Comparison of ENCODE assay signal across 15 cellular contexts in the genomic region with DNA sequence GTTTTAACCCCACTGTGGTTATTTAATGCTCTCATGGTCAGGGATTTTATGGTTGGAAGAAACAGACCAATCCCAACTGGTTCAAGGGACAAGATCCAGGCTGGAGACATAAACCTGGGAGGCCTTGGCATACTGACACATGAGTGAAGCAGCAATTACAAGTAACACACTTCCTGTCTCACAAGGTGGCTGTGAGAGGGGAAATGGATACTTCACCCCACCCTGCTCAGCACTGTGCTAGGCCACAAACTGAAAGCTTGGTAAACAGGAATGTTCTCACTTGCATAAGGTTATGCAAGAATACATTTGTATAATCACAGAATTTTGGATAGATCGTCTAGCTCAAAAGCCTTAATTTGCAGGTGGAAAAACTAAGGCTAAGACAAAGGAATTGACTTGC.
DNase-seq lines count a peak whose midpoint lies in the region; ATAC-seq, FAIRE-seq and TF ChIP-seq lines count a peak whose summit lies in the region.
"Had no signal": no experiment of that assay in that cellular context is flagged by ENCODE, and none has a peak within 500 bp of the region (broad histone marks: within the 10 kb centered on the region; RNA-seq: fewer than 3 reads in every experiment).

No MANE protein-coding gene starts in this region.

- no peaks in the 10 kb centered on the region for H4K20me1 ChIP-seq in MM.1S (ENCODE audit: insufficient read depth, low read length)

- POLR2A ChIA-PET in Caco-2 (lab: Charles Lee): no interaction called here
- POLR2A ChIA-PET in naive thymus-derived CD4-positive, alpha-beta T cell (lab: Charles Lee): no interaction called here

- TF ChIP-seq CTCF in Caco-2 (IDR thresholded peaks at IDR 0.05; ENCODE audit: insufficient read depth in 1 of 2, low read depth in 1 of 2, low read length in 1 of 2, severe bottlenecking in 1 of 2, unreplicated experiment in 1 of 2): no peak
- TF ChIP-seq CTCF in MM.1S (IDR thresholded peaks at IDR 0.05; ENCODE audit: low read length): no peak

- peaks cover 31% of the 10 kb centered on the region for H3K4me1 Mint-ChIP-seq in Caco-2 (ENCODE audit: low read depth, unreplicated experiment)
- H3K4me1 Mint-ChIP-seq in effector memory CD8-positive, alpha-beta T cell (ENCODE audit: low read depth in 2 of 2): peaks cover 3 to 11% of the 10 kb centered on the region in 2 donors
- H3K4me1 Mint-ChIP-seq in naive thymus-derived CD4-positive, alpha-beta T cell: peaks cover 0 to 14% (median 3%) of the 10 kb centered on the region in 7 donors

- ATAC-seq in effector memory CD8-positive, alpha-beta T cell (replicated peaks): peak; percentile 31
- peak; percentile 58 for ATAC-seq in naive thymus-derived CD4-positive, alpha-beta T cell
- ATAC-seq: activated naive CD8-positive, alpha-beta T cell treated with anti-CD3 and anti-CD28 coated beads, Interleukin-2, amount 50 U/mL, for 24 hours; HCT116 had no signal

- H3K27ac ChIP-seq in MM.1S (ENCODE audit: low read length): no peak overlapping the region
- no peak overlapping the region for H3K27ac ChIP-seq in naive thymus-derived CD4-positive, alpha-beta T cell (ENCODE audit: low read depth, low read length)

- H3K9me3 ChIP-seq in Caco-2 (no peaks in the 10 kb centered on the region), MM.1S (replicated peaks; ENCODE audit: insufficient read depth, low read length) (no peaks in the 10 kb centered on the region)
- no peaks in the 10 kb centered on the region for H3K9me3 ChIP-seq in naive thymus-derived CD4-positive, alpha-beta T cell (ENCODE audit: control insufficient read depth in 2 of 3, low read length in 3 of 3)

- no peaks in the 10 kb centered on the region for H3K79me2 ChIP-seq in MM.1S (ENCODE audit: low read length)

- no peaks in the 10 kb centered on the region for H3K9me2 ChIP-seq in MM.1S (replicated peaks; ENCODE audit: insufficient read depth, low read length)

- no peak overlapping the region for H3K4me3 ChIP-seq in Caco-2 (ENCODE audit: low read depth, low read length)
- H3K4me3 ChIP-seq in MM.1S (ENCODE audit: low read length): no peak overlapping the region
- no peak overlapping the region for H3K4me3 ChIP-seq in naive thymus-derived CD4-positive, alpha-beta T cell (ENCODE audit: low read length)

- H3K4me1 ChIP-seq in Caco-2: peaks cover 48% of the 10 kb centered on the region
- 0 out of 2 replicates have a peak, but pooled peaks cover 5% of the 10 kb centered on the region for H3K4me1 ChIP-seq in MM.1S (ENCODE audit: low read length)
- H3K4me1 ChIP-seq in naive thymus-derived CD4-positive, alpha-beta T cell (ENCODE audit: control insufficient read depth in 2 of 2, insufficient read depth in 2 of 2, low read length in 2 of 2): no peaks in the 10 kb centered on the region

- H3K27ac Mint-ChIP-seq in Caco-2 (ENCODE audit: unreplicated experiment): peak overlapping the region; percentile 84
- H3K27ac Mint-ChIP-seq in effector memory CD8-positive, alpha-beta T cell: no peak overlapping the region
- peak overlapping the region in 2 of 9 donors; percentile 69 to 95 for H3K27ac Mint-ChIP-seq in naive thymus-derived CD4-positive, alpha-beta T cell
- H3K27ac Mint-ChIP-seq: activated naive CD8-positive, alpha-beta T cell treated with anti-CD3 and anti-CD28 coated beads, Interleukin-2, amount 50 U/mL, for 24 hours had no signal

- no peak overlapping the region for H3K4me3 Mint-ChIP-seq in Caco-2 (ENCODE audit: unreplicated experiment)
- no peak overlapping the region for H3K4me3 Mint-ChIP-seq in effector memory CD8-positive, alpha-beta T cell
- H3K4me3 Mint-ChIP-seq in naive thymus-derived CD4-positive, alpha-beta T cell: peak overlapping the region in 3 of 10 donors; percentile 8 to 44 (median 12)
- H3K4me3 Mint-ChIP-seq: activated naive CD8-positive, alpha-beta T cell treated with anti-CD3 and anti-CD28 coated beads, Interleukin-2, amount 50 U/mL, for 24 hours had no signal

- intact Hi-C loops in Caco-2 (cut with micrococcal nuclease; ENCODE audit: unreplicated experiment): loop anchor here (5.0 kb wide), 1 partner anchor 483 kb away; no protein-coding TSS in a partner anchor
- intact Hi-C loops in naive thymus-derived CD4-positive, alpha-beta T cell (cut with micrococcal nuclease): no loop called here

- DNase-seq in Caco-2 (no peak), MM.1S (peak; percentile 51), cerebellar nuclear complex (lab: John Stamatoyannopoulos, UW) (no peak), RKO (ENCODE audit: low spot score) (no peak), RCC 7860 (ENCODE audit: low spot score) (no peak), GM19240 (ENCODE audit: insufficient read length, low spot score) (no peak)
- DNase-seq in effector memory CD8-positive, alpha-beta T cell: no peak
- peak in 1 of 9 donors; percentile 36 for DNase-seq in naive thymus-derived CD4-positive, alpha-beta T cell
- DNase-seq: activated naive CD8-positive, alpha-beta T cell treated with anti-CD3 and anti-CD28 coated beads, Interleukin-2, amount 50 U/mL, for 24 hours; NCI-H510A; nucleus accumbens; stimulated activated CD4-positive, alpha-beta T cell treated with anti-CD3 and anti-CD28 coated beads, Interleukin-2, amount 100 ng/mL, for 24 hours had no signal

- H2AFZ ChIP-seq in MM.1S (ENCODE audit: low read length): no peak overlapping the region

- H3K27me3 ChIP-seq in Caco-2 (replicated peaks; ENCODE audit: control insufficient read depth, insufficient read depth, low read length): no peaks in the 10 kb centered on the region
- no peaks in the 10 kb centered on the region for H3K27me3 ChIP-seq in MM.1S (replicated peaks; ENCODE audit: insufficient read depth, low read length)
- no peaks in the 10 kb centered on the region for H3K27me3 ChIP-seq in naive thymus-derived CD4-positive, alpha-beta T cell (ENCODE audit: control insufficient read depth in 2 of 2, insufficient read depth in 2 of 2, low read length in 2 of 2)

- CTCF ChIA-PET in Caco-2 (lab: Charles Lee): no interaction called here
- CTCF ChIA-PET in naive thymus-derived CD4-positive, alpha-beta T cell (lab: Charles Lee): no interaction called here

- no peaks in the 10 kb centered on the region for H3F3A ChIP-seq in MM.1S (ENCODE audit: insufficient read depth, low read length)

- BruUV-seq in Caco-2 (replicated peaks; lab: Mats Ljungman, UMichigan): no TSS peak

- FAIRE-seq in RCC 7860 (lab: Jason Lieb, UNC): no peak
- FAIRE-seq: GM19239 had no signal

- H3K9me3 Mint-ChIP-seq in Caco-2 (ENCODE audit: unreplicated experiment): peaks cover 22% of the 10 kb centered on the region
- no peaks in the 10 kb centered on the region for H3K9me3 Mint-ChIP-seq in effector memory CD8-positive, alpha-beta T cell
- peaks cover 0 to 5% (median 0%) of the 10 kb centered on the region in 11 donors for H3K9me3 Mint-ChIP-seq in naive thymus-derived CD4-positive, alpha-beta T cell
- H3K9me3 Mint-ChIP-seq: activated naive CD8-positive, alpha-beta T cell treated with anti-CD3 and anti-CD28 coated beads, Interleukin-2, amount 50 U/mL, for 24 hours; CD4-positive, alpha-beta memory T cell had no signal

- no peak overlapping the region for H3K9ac ChIP-seq in MM.1S (ENCODE audit: low read length)

- no peaks in the 10 kb centered on the region for H3K27me3 Mint-ChIP-seq in Caco-2 (ENCODE audit: insufficient read depth, unreplicated experiment)
- peaks cover 7 to 32% of the 10 kb centered on the region in 2 donors for H3K27me3 Mint-ChIP-seq in effector memory CD8-positive, alpha-beta T cell
- peaks cover 4 to 35% (median 9%) of the 10 kb centered on the region in 5 donors for H3K27me3 Mint-ChIP-seq in naive thymus-derived CD4-positive, alpha-beta T cell

- H3K4me2 ChIP-seq in MM.1S (ENCODE audit: low read depth, low read length): 0 out of 2 replicates have a peak overlapping the region, but pooled peaks have one; percentile 0

- no peaks in the 10 kb centered on the region for H3K36me3 ChIP-seq in Caco-2 (ENCODE audit: control insufficient read depth, insufficient read depth, low read length)
- H3K36me3 ChIP-seq in MM.1S (replicated peaks; ENCODE audit: insufficient read depth, low read length): no peaks in the 10 kb centered on the region
- H3K36me3 ChIP-seq in naive thymus-derived CD4-positive, alpha-beta T cell (ENCODE audit: control insufficient read depth in 2 of 3, insufficient read depth in 3 of 3, low read length in 3 of 3): no peaks in the 10 kb centered on the region

- H3K36me3 Mint-ChIP-seq in Caco-2 (ENCODE audit: insufficient read depth, unreplicated experiment): no peaks in the 10 kb centered on the region
- no peaks in the 10 kb centered on the region for H3K36me3 Mint-ChIP-seq in effector memory CD8-positive, alpha-beta T cell (ENCODE audit: insufficient read depth)
- no peaks in the 10 kb centered on the region for H3K36me3 Mint-ChIP-seq in naive thymus-derived CD4-positive, alpha-beta T cell
- H3K36me3 Mint-ChIP-seq: CD4-positive, alpha-beta memory T cell had no signal
